In genomic region chr7:92135100-92135429, GRCh38 we compare ENCODE assay signal across 8 cellular contexts. TPM values are rescaled to one million over a fixed set of nuclear protein-coding genes. Genes with fewer than 3 reads are reported as not detected.
A peak's percentile ranks its signal among the peaks of the same experiment; 100 is the strongest.
DNase-seq lines count a peak whose midpoint lies in the region; ATAC-seq and TF ChIP-seq lines count a peak whose summit lies in the region.

No MANE protein-coding gene starts in this region.

- no peaks in the 10 kb centered on the region for H3K36me3 ChIP-seq in CD4-positive, CD25-positive, alpha-beta regulatory T cell (ENCODE audit: control insufficient read depth, insufficient read depth, low read length)
- H3K36me3 ChIP-seq in vagina, result no peaks in the 10 kb centered on the region

- DNase-seq in CD4-positive, CD25-positive, alpha-beta regulatory T cell, result no peak
- DNase-seq in HCEC 1CT, result peak; percentile 27
- DNase-seq in RKO (ENCODE audit: low spot score), result peak; percentile 64
- DNase-seq in effector CD8-positive, alpha-beta T cell (lab: John Stamatoyannopoulos, UW), result peak; percentile 2
- DNase-seq in mucosa of gallbladder (ENCODE audit: low spot score), result peak; percentile 26
- DNase-seq in vagina (ENCODE audit: extremely low spot score in 2 of 2), result no peak
- no peak for DNase-seq in activated effector memory CD4-positive, alpha-beta T cell treated with Interleukin-2 at 50 U/mL for 16 hours
- no peak for DNase-seq in NCI-H128 (lab: John Stamatoyannopoulos, UW; ENCODE audit: unreplicated experiment)

- intact Hi-C loops in vagina (cut with DNase I), result no loop called here

- peaks cover 4% of the 10 kb centered on the region for H3K27me3 Mint-ChIP-seq in CD4-positive, CD25-positive, alpha-beta regulatory T cell

- no peaks in the 10 kb centered on the region for H3K27me3 ChIP-seq in CD4-positive, CD25-positive, alpha-beta regulatory T cell (ENCODE audit: control insufficient read depth, insufficient read depth, low read length)
- H3K27me3 ChIP-seq in vagina, result no peaks in the 10 kb centered on the region

- H3K36me3 Mint-ChIP-seq in CD4-positive, CD25-positive, alpha-beta regulatory T cell, result no peaks in the 10 kb centered on the region

- no peaks in the 10 kb centered on the region for H3K9me3 ChIP-seq in CD4-positive, CD25-positive, alpha-beta regulatory T cell (ENCODE audit: control insufficient read depth in 2 of 2, low read length in 2 of 2)
- H3K9me3 ChIP-seq in vagina, result no peaks in the 10 kb centered on the region

- peaks cover 0 to 3% (median 0%) of the 10 kb centered on the region in 7 donors for H3K9me3 Mint-ChIP-seq in CD4-positive, CD25-positive, alpha-beta regulatory T cell

- H3K4me1 Mint-ChIP-seq in CD4-positive, CD25-positive, alpha-beta regulatory T cell, result peaks cover 6 to 41% (median 27%) of the 10 kb centered on the region in 4 donors

- peak overlapping the region; percentile 95 to 100 (median 99) for H3K27ac Mint-ChIP-seq in CD4-positive, CD25-positive, alpha-beta regulatory T cell

- no peak for TF ChIP-seq POLR2A in vagina (IDR thresholded peaks at IDR 0.05)

- peak overlapping the region; percentile 94 to 100 (median 98) for H3K4me3 Mint-ChIP-seq in CD4-positive, CD25-positive, alpha-beta regulatory T cell

- H3K4me3 ChIP-seq in CD4-positive, CD25-positive, alpha-beta regulatory T cell (ENCODE audit: low read depth, low read length), result peak overlapping the region; percentile 81
- peak overlapping the region; percentile 88 to 98 for H3K4me3 ChIP-seq in vagina

- ATAC-seq in CD4-positive, CD25-positive, alpha-beta regulatory T cell (ENCODE audit: low read depth in 2 of 2), result no peak

- H3K27ac ChIP-seq in CD4-positive, CD25-positive, alpha-beta regulatory T cell (ENCODE audit: insufficient read depth, low read length, poor library complexity, severe bottlenecking), result peak overlapping the region; percentile 90
- H3K27ac ChIP-seq in vagina, result peak overlapping the region; percentile 98

- no peak for TF ChIP-seq CTCF in vagina (IDR thresholded peaks at IDR 0.05)

- H3K4me1 ChIP-seq in CD4-positive, CD25-positive, alpha-beta regulatory T cell (ENCODE audit: control insufficient read depth, insufficient read depth, low read length, poor library complexity, severe bottlenecking), result peaks cover 23% of the 10 kb centered on the region
- peaks cover 27% of the 10 kb centered on the region for H3K4me1 ChIP-seq in vagina

RNA-seq across cellular contexts. Expression of gene CYP51A1, which starts 0.8 kb away (rescaled TPM):
- total RNA-seq in CD4-positive, CD25-positive, alpha-beta regulatory T cell, result 29.0 TPM
- polyA plus RNA-seq in CD4-positive, CD25-positive, alpha-beta regulatory T cell, result 10 to 100 TPM; 11.2 to 15.7 (median 14.7) TPM
- total RNA-seq in mucosa of gallbladder (284 TPM), vagina (39.0 TPM)

RNA-seq across cellular contexts. Expression of gene LRRD1, which starts 43.9 kb away (rescaled TPM):
- total RNA-seq in CD4-positive, CD25-positive, alpha-beta regulatory T cell, result 0.44 TPM
- under 1 TPM in 1 of 4 donors, not detected in 3; 0.12 TPM for polyA plus RNA-seq in CD4-positive, CD25-positive, alpha-beta regulatory T cell
- total RNA-seq in mucosa of gallbladder, result not detected
- total RNA-seq in vagina, result 0.49 TPM

Comparison
In these comparisons a context has a peak if more than half of its experiments do, and no peak if none do; other contexts are left out.
1. DNase-seq: peak in HCEC 1CT (single experiment), RKO (single experiment), effector CD8-positive, alpha-beta T cell (single experiment) and mucosa of gallbladder (single experiment); none in CD4-positive, CD25-positive, alpha-beta regulatory T cell (0 of 3), vagina (0 of 2), activated effector memory CD4-positive, alpha-beta T cell treated with Interleukin-2 at 50 U/mL for 16 hours (single experiment) and NCI-H128 (single experiment).